Comparison of ENCODE assay signal across 8 cellular contexts in genomic region chr9:92141144-92142129, GRCh38. TPM values are rescaled to one million over a fixed set of nuclear protein-coding genes. Genes with fewer than 3 reads are reported as not detected.
A peak's percentile ranks its signal among the peaks of the same experiment; 100 is the strongest.
DNase-seq lines count a peak whose midpoint lies in the region; ATAC-seq and TF ChIP-seq lines count a peak whose summit lies in the region.

No MANE protein-coding gene starts in this region.

- no peak for DNase-seq in CD4-positive, alpha-beta memory T cell
- DNase-seq in LoVo (ENCODE audit: low spot score) (peak; percentile 11), choroid plexus epithelial cell (ENCODE audit: low read depth) (peak; percentile 62), lung microvascular endothelial cell (ENCODE audit: low read depth in 2 of 2) (peak; percentile 31 to 45), Ammon's horn (ENCODE audit: low spot score) (no peak)

- H3K4me1 Mint-ChIP-seq in CD4-positive, alpha-beta memory T cell, result peaks cover 3 to 14% (median 10%) of the 10 kb centered on the region in 4 donors

- intact Hi-C loops in CD4-positive, alpha-beta memory T cell (cut with micrococcal nuclease), result loop anchor here (2.0 kb wide), 1 partner anchor 299 kb away; no protein-coding TSS in a partner anchor

- H3K9me3 Mint-ChIP-seq in CD4-positive, alpha-beta memory T cell, result no peaks in the 10 kb centered on the region

- H3K4me3 ChIP-seq in CD4-positive, alpha-beta memory T cell (ENCODE audit: low read length in 2 of 2), result no peak overlapping the region
- H3K4me3 ChIP-seq in choroid plexus epithelial cell (ENCODE audit: low read depth, low read length), result peak overlapping the region; percentile 65

- no peak for TF ChIP-seq CTCF in choroid plexus epithelial cell (conservative IDR thresholded peaks at IDR 0.05; ENCODE audit: low read depth, low read length)

- H3K27me3 Mint-ChIP-seq in CD4-positive, alpha-beta memory T cell, result peaks cover 40 to 48% of the 10 kb centered on the region in 2 donors

- H3K27ac ChIP-seq in CD4-positive, alpha-beta memory T cell (ENCODE audit: low read depth, low read length), result no peak overlapping the region

- no peak for ATAC-seq in HG02870 (IDR thresholded peaks at IDR 0.05; ENCODE audit: unreplicated experiment)
- no peak for ATAC-seq in HG03135 (IDR thresholded peaks at IDR 0.05; ENCODE audit: unreplicated experiment)
- ATAC-seq in HG02938 (IDR thresholded peaks at IDR 0.05; ENCODE audit: unreplicated experiment), result no peak

- no peaks in the 10 kb centered on the region for H3K36me3 Mint-ChIP-seq in CD4-positive, alpha-beta memory T cell

- no peak overlapping the region for H3K27ac Mint-ChIP-seq in CD4-positive, alpha-beta memory T cell

- H3K36me3 ChIP-seq in CD4-positive, alpha-beta memory T cell (ENCODE audit: insufficient read depth, low read length), result no peaks in the 10 kb centered on the region

- CTCF ChIA-PET in CD4-positive, alpha-beta memory T cell (lab: Charles Lee; ENCODE audit: partially characterized antibody), result interaction anchor here (0.7 to 4.8 kb wide), 20 partner anchors 8 to 650 kb away, joined by 3 to 58 read pairs (median 4); no protein-coding TSS in a partner anchor

- POLR2A ChIA-PET in CD4-positive, alpha-beta memory T cell (lab: Charles Lee; ENCODE audit: partially characterized antibody), result no interaction called here

- peak overlapping the region; percentile 57 to 89 (median 80) for H3K4me3 Mint-ChIP-seq in CD4-positive, alpha-beta memory T cell

- no peaks in the 10 kb centered on the region for H3K9me3 ChIP-seq in CD4-positive, alpha-beta memory T cell (ENCODE audit: control insufficient read depth in 1 of 2, low read length in 2 of 2)

- H3K4me1 ChIP-seq in CD4-positive, alpha-beta memory T cell (ENCODE audit: insufficient read depth, low read length), result peaks cover 8% of the 10 kb centered on the region

- H3K27me3 ChIP-seq in CD4-positive, alpha-beta memory T cell (ENCODE audit: insufficient read depth, low read length), result peaks cover 6% of the 10 kb centered on the region

RNA-seq across cellular contexts. Expression of gene SPTLC1, which starts 26.2 kb away (rescaled TPM):
- total RNA-seq in CD4-positive, alpha-beta memory T cell, result 10 to 100 TPM; 56.8 to 57.9 TPM
- 10 to 100 TPM; 45.6 to 56.8 TPM for polyA plus RNA-seq in CD4-positive, alpha-beta memory T cell
- total RNA-seq in lung microvascular endothelial cell, result 76.1 and 105 TPM in 2 replicates

Comparison
In these comparisons a context has a peak if more than half of its experiments do, and no peak if none do; other contexts are left out.
1. DNase-seq: peak in LoVo (single experiment), choroid plexus epithelial cell (single experiment) and lung microvascular endothelial cell (2 of 2); none in CD4-positive, alpha-beta memory T cell (0 of 5) and Ammon's horn (single experiment).